ENCODE assay signal across 20 cellular contexts in genomic region chr3:190132376-190132775, GRCh38. TPM values are rescaled to one million over a fixed set of nuclear protein-coding genes. Genes with fewer than 3 reads are reported as not detected.
"Had no signal": no experiment of that assay in that cellular context is flagged by ENCODE, and none has a peak within 500 bp of the region (broad histone marks: within the 10 kb centered on the region; RNA-seq: fewer than 3 reads in every experiment).

No MANE protein-coding gene starts in this region.

- H3K9me3 Mint-ChIP-seq: activated naive CD4-positive, alpha-beta T cell treated with anti-CD3 and anti-CD28 coated beads, Interleukin-2, amount 50 U/mL, for 24 hours; effector memory CD8-positive, alpha-beta T cell; memory B cell; stimulated activated effector memory CD8-positive, alpha-beta T cell treated with anti-CD3 and anti-CD28 coated beads, Interleukin-12 subunit alpha, Interleukin-12 subunit beta, amount 100 ng/mL, for 72 hours; T-helper 2 cell treated with Interferon-gamma antibody and Interleukin-4, amounts not matched to agents 5 μg/mL and 100 μg/mL, for 36 hours had no signal

- DNase-seq: activated CD4-positive, alpha-beta T cell treated with anti-CD3 and anti-CD28 coated beads, Interleukin-2, amount 50 U/mL, for 4 hours; activated gamma-delta T cell; adrenal gland; dermis blood vessel endothelial cell; effector memory CD8-positive, alpha-beta T cell; foreskin fibroblast; left lung; psoas muscle; SK-N-SH; stimulated activated CD4-positive, alpha-beta T cell treated with anti-CD3 and anti-CD28 coated beads, Interleukin-4, amount 100 ng/mL, for 24 hours; stomach; testis; upper lobe of left lung had no signal

- ATAC-seq: effector memory CD8-positive, alpha-beta T cell; left lung; psoas muscle; sciatic nerve; stimulated activated effector memory CD8-positive, alpha-beta T cell treated with anti-CD3 and anti-CD28 coated beads, Interleukin-12 subunit alpha, Interleukin-12 subunit beta, amount 100 ng/mL, for 72 hours had no signal

- H3K36me3 Mint-ChIP-seq: activated naive CD4-positive, alpha-beta T cell treated with anti-CD3 and anti-CD28 coated beads, Interleukin-2, amount 50 U/mL, for 24 hours; memory B cell; stimulated activated effector memory CD8-positive, alpha-beta T cell treated with anti-CD3 and anti-CD28 coated beads, Interleukin-12 subunit alpha, Interleukin-12 subunit beta, amount 100 ng/mL, for 72 hours had no signal

- H3K9me3 ChIP-seq: adrenal gland, left lung, psoas muscle, SK-N-SH, stomach, testis, upper lobe of left lung had no signal

- H3K27ac Mint-ChIP-seq: activated naive CD4-positive, alpha-beta T cell treated with anti-CD3 and anti-CD28 coated beads, Interleukin-2, amount 50 U/mL, for 24 hours; effector memory CD8-positive, alpha-beta T cell; memory B cell; neural progenitor cell; stimulated activated effector memory CD8-positive, alpha-beta T cell treated with anti-CD3 and anti-CD28 coated beads, Interleukin-12 subunit alpha, Interleukin-12 subunit beta, amount 100 ng/mL, for 72 hours; T-helper 2 cell treated with Interferon-gamma antibody and Interleukin-4, amounts not matched to agents 5 μg/mL and 100 μg/mL, for 36 hours had no signal

- H3K9ac ChIP-seq: neural progenitor cell, SK-N-SH had no signal

- H3K27ac ChIP-seq: adrenal gland, left lung, neural progenitor cell, psoas muscle, stomach, testis, upper lobe of left lung had no signal

- H3K4me1 Mint-ChIP-seq: activated naive CD4-positive, alpha-beta T cell treated with anti-CD3 and anti-CD28 coated beads, Interleukin-2, amount 50 U/mL, for 24 hours; memory B cell; stimulated activated effector memory CD8-positive, alpha-beta T cell treated with anti-CD3 and anti-CD28 coated beads, Interleukin-12 subunit alpha, Interleukin-12 subunit beta, amount 100 ng/mL, for 72 hours had no signal

- H3K4me1 ChIP-seq: left lung, psoas muscle, stomach, testis, upper lobe of left lung had no signal

- H3K36me3 ChIP-seq: adrenal gland, left lung, neural progenitor cell, stomach, upper lobe of left lung had no signal

- H3K27me3 ChIP-seq: adrenal gland, neural progenitor cell, testis, upper lobe of left lung had no signal

- H3K4me3 Mint-ChIP-seq: activated naive CD4-positive, alpha-beta T cell treated with anti-CD3 and anti-CD28 coated beads, Interleukin-2, amount 50 U/mL, for 24 hours; effector memory CD8-positive, alpha-beta T cell; memory B cell; neural progenitor cell; stimulated activated effector memory CD8-positive, alpha-beta T cell treated with anti-CD3 and anti-CD28 coated beads, Interleukin-12 subunit alpha, Interleukin-12 subunit beta, amount 100 ng/mL, for 72 hours; T-helper 2 cell treated with Interferon-gamma antibody and Interleukin-4, amounts not matched to agents 5 μg/mL and 100 μg/mL, for 36 hours had no signal

- H3K4me3 ChIP-seq: adrenal gland, left lung, neural progenitor cell, psoas muscle, stomach, testis, upper lobe of left lung had no signal

RNA-seq across cellular contexts. Expression of gene P3H2, which starts 11.7 kb away (rescaled TPM):
- total RNA-seq: activated CD8-positive, alpha-beta memory T cell treated with anti-CD3 and anti-CD28 coated beads for 36 hours had no signal
